19 cellular contexts compared by ENCODE assay signal in genomic region chr1:59173721-59174120, GRCh38.
DNase-seq lines count a peak whose midpoint lies in the region; ATAC-seq, FAIRE-seq and TF ChIP-seq lines count a peak whose summit lies in the region.
"Had no signal": no experiment of that assay in that cellular context is flagged by ENCODE, and none has a peak within 500 bp of the region (broad histone marks: within the 10 kb centered on the region; RNA-seq: fewer than 3 reads in every experiment).

No MANE protein-coding gene starts in this region.

- TF ChIP-seq CTCF in PC-3 (conservative IDR thresholded peaks at IDR 0.05; ENCODE audit: low read depth, low read length) (no peak), epithelial cell of esophagus (IDR thresholded peaks at IDR 0.05; ENCODE audit: insufficient read depth, low read depth, low read length, missing control alignments) (no peak), progenitor cell of endocrine pancreas (IDR thresholded peaks at IDR 0.05; ENCODE audit: unreplicated experiment) (no peak)

- no peaks in the 10 kb centered on the region for H3K27me3 ChIP-seq in PC-3 (ENCODE audit: low read length)
- H3K27me3 ChIP-seq: heart left ventricle had no signal

- peaks cover 1% of the 10 kb centered on the region for H3K36me3 Mint-ChIP-seq in progenitor cell of endocrine pancreas (ENCODE audit: insufficient read depth)

- H3K9me3 ChIP-seq in PC-3 (ENCODE audit: low read length), result no peaks in the 10 kb centered on the region
- H3K9me3 ChIP-seq: heart left ventricle had no signal

- no peaks in the 10 kb centered on the region for H3K27me3 Mint-ChIP-seq in progenitor cell of endocrine pancreas

- no peaks in the 10 kb centered on the region for H3K79me2 ChIP-seq in PC-3 (ENCODE audit: low read length)

- no peaks in the 10 kb centered on the region for H3F3A ChIP-seq in PC-3 (ENCODE audit: low read length, unreplicated experiment)

- intact Hi-C loops in PC-3 (cut with micrococcal nuclease), result no loop called here

- H3K4me3 ChIP-seq in PC-3 (ENCODE audit: low read length), result no peak overlapping the region
- no peak overlapping the region for H3K4me3 ChIP-seq in epithelial cell of esophagus (ENCODE audit: low read length)
- H3K4me3 ChIP-seq: heart left ventricle, K562 had no signal

- peaks cover 22% of the 10 kb centered on the region for H3K4me1 ChIP-seq in PC-3 (ENCODE audit: insufficient read depth, low read length)

- H3K9me3 Mint-ChIP-seq in progenitor cell of endocrine pancreas (ENCODE audit: low read depth), result peaks cover 14% of the 10 kb centered on the region

- ATAC-seq in PC-3, result peak; percentile 74
- ATAC-seq: heart left ventricle, K562 had no signal

- no peaks in the 10 kb centered on the region for H4K20me1 ChIP-seq in PC-3 (ENCODE audit: low read length)

- FAIRE-seq in HTR-8/SVneo (lab: Jason Lieb, UNC), result no peak
- FAIRE-seq: K562 had no signal

- no peak overlapping the region; the same call in 1 of the 2 replicates for H3K27ac ChIP-seq in PC-3 (ENCODE audit: low read length)
- H3K27ac ChIP-seq: C4-2B, heart left ventricle, RWPE1 had no signal

- H3K4me1 Mint-ChIP-seq in progenitor cell of endocrine pancreas (ENCODE audit: low read depth), result peaks cover 14% of the 10 kb centered on the region

- BruUV-seq in PC-3 (replicated peaks; lab: Mats Ljungman, UMichigan), result no TSS peak

- no peak overlapping the region for H3K27ac Mint-ChIP-seq in progenitor cell of endocrine pancreas

- CTCF ChIA-PET in PC-3 (lab: Charles Lee), result no interaction called here

- POLR2A ChIA-PET in PC-3 (lab: Charles Lee; ENCODE audit: unreplicated experiment), result no interaction called here

- H2AFZ ChIP-seq in PC-3 (ENCODE audit: low read length), result no peak overlapping the region

- H3K9ac ChIP-seq in PC-3 (ENCODE audit: low read length), result no peak overlapping the region

- H3K4me2 ChIP-seq in PC-3 (ENCODE audit: low read length), result no peak overlapping the region

- no peak overlapping the region for H3K4me3 Mint-ChIP-seq in progenitor cell of endocrine pancreas (ENCODE audit: low read depth)

- H3K36me3 ChIP-seq in PC-3 (ENCODE audit: low read depth, low read length), result no peaks in the 10 kb centered on the region
- H3K36me3 ChIP-seq: heart left ventricle had no signal

- H3K9me2 ChIP-seq in PC-3 (replicated peaks; ENCODE audit: low read length), result no peaks in the 10 kb centered on the region

- DNase-seq in ELR (ENCODE audit: low read depth) (peak; percentile 92), PC-3 (peak; percentile 66), epithelial cell of esophagus (ENCODE audit: low read depth) (peak; percentile 65), pulmonary artery endothelial cell (ENCODE audit: low read depth, low spot score) (peak; percentile 35), NCI-H2107 treated with DMSO at 0.1 percent for 48 hours (lab: John Stamatoyannopoulos, UW; ENCODE audit: unreplicated experiment) (no peak), T-helper 1 cell (no peak), HTR-8/SVneo (ENCODE audit: insufficient read length, low spot score) (no peak), progenitor cell of endocrine pancreas (ENCODE audit: low spot score, unreplicated experiment) (no peak)
- DNase-seq: activated CD4-positive, alpha-beta T cell treated with anti-CD3 and anti-CD28 coated beads, Interleukin-2, amount 50 U/mL, for 48 hours; effector CD8-positive, alpha-beta T cell; heart left ventricle; kidney glomerular epithelial cell; NCI-H1694 treated with DMSO at 0.1 percent for 48 hours; NCI-H526 treated with DMSO at 0.1 percent for 48 hours; stimulated activated CD4-positive, alpha-beta T cell treated with anti-CD3 and anti-CD28 coated beads, Interleukin-1b, Interleukin-23, amount 100 ng/mL, for 48 hours; T-helper 9 cell had no signal

Comparison
In these comparisons a context has a peak if more than half of its experiments do, and no peak if none do; other contexts are left out.
1. DNase-seq: peak in ELR (single experiment), PC-3 (single experiment), epithelial cell of esophagus (single experiment) and pulmonary artery endothelial cell (single experiment); none in NCI-H2107 treated with DMSO at 0.1 percent for 48 hours (single experiment), T-helper 1 cell (0 of 5), HTR-8/SVneo (single experiment) and progenitor cell of endocrine pancreas (single experiment).